17 cellular contexts compared by ENCODE assay signal in genomic region chr2:147659051-147659450, GRCh38.
"Had no signal": no experiment of that assay in that cellular context is flagged by ENCODE, and none has a peak within 500 bp of the region (broad histone marks: within the 10 kb centered on the region; RNA-seq: fewer than 3 reads in every experiment).

No MANE protein-coding gene starts in this region.

- DNase-seq: activated CD4-positive, alpha-beta T cell treated with anti-CD3 and anti-CD28 coated beads, Interleukin-2, amount 50 U/mL, for 4 hours; activated CD4-positive, CD25-positive, alpha-beta regulatory T cell; activated CD8-positive, alpha-beta memory T cell treated with anti-CD3 and anti-CD28 coated beads, Interleukin-2, amount 10 ng/mL, durations not matched to agents 7 days and 5 days; activated effector memory CD4-positive, alpha-beta T cell treated with anti-CD3 and anti-CD28 coated beads, Interleukin-2, amount 50 U/mL, for 16 hours; activated T-cell treated with anti-CD3 and anti-CD28 coated beads, Interleukin-2, amount 50 U/mL, for 24 hours; dermis blood vessel endothelial cell; endodermal cell; erythroblast; foreskin fibroblast; head of caudate nucleus; left colon; naive thymus-derived CD4-positive, alpha-beta T cell; thyroid gland had no signal

- ATAC-seq: activated CD8-positive, alpha-beta memory T cell treated with anti-CD3 and anti-CD28 coated beads, Interleukin-2, amount 10 ng/mL, durations not matched to agents 7 days and 5 days; activated naive CD4-positive, alpha-beta T cell treated with anti-CD3 and anti-CD28 coated beads, Interleukin-2, amount 50 U/mL, for 72 hours; left colon; naive thymus-derived CD4-positive, alpha-beta T cell had no signal

- H3K4me3 ChIP-seq: breast epithelium, lung, skin epidermis, thyroid gland had no signal
